8 cellular contexts compared by ENCODE assay signal in the genomic region with DNA sequence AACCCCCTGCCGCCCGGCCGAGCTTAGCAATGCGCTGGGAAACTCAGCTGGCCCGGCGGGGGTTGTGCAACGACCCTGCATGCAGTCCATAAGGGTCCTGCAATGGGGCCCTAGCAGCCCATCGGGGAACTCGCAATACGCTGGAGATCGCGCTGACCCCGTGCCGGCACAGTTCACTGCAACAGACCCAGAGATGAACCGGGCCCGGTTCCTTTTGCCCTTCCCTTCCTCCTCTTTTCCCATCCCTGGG. TPM values are rescaled to one million over a fixed set of nuclear protein-coding genes. Genes with fewer than 3 reads are reported as not detected.
DNase-seq lines count a peak whose midpoint lies in the region; ATAC-seq and TF ChIP-seq lines count a peak whose summit lies in the region.

No MANE protein-coding gene starts in this region.

- H3K27me3 ChIP-seq in cardiac muscle cell: no peaks in the 10 kb centered on the region
- no peaks in the 10 kb centered on the region for H3K27me3 ChIP-seq in colonic mucosa

- no peak for ATAC-seq in left ventricle myocardium superior
- ATAC-seq in naive B cell (ENCODE audit: low read depth in 2 of 2): peak; percentile 1

- no peaks in the 10 kb centered on the region for H3K9me3 Mint-ChIP-seq in naive B cell

- no peaks in the 10 kb centered on the region for H3K9me3 ChIP-seq in cardiac muscle cell (ENCODE audit: low read depth)
- no peaks in the 10 kb centered on the region for H3K9me3 ChIP-seq in KOPT-K1 (ENCODE audit: insufficient read depth, low read length, poor library complexity, severe bottlenecking)
- no peaks in the 10 kb centered on the region for H3K9me3 ChIP-seq in colonic mucosa

- peak overlapping the region; percentile 83 for H3K4me3 ChIP-seq in cardiac muscle cell
- H3K4me3 ChIP-seq in colonic mucosa: peak overlapping the region; percentile 70

- H3K4me1 ChIP-seq in cardiac muscle cell (ENCODE audit: low read depth) (peaks cover 16% of the 10 kb centered on the region), colonic mucosa (peaks cover 11% of the 10 kb centered on the region)

- H3K27ac Mint-ChIP-seq in naive B cell: peak overlapping the region in 2 of 6 donors; percentile 96 to 98

- H3K9ac ChIP-seq in colonic mucosa (ENCODE audit: low read depth in 2 of 2, low read length in 2 of 2): peak overlapping the region; percentile 96 to 99

- H3K27me3 Mint-ChIP-seq in naive B cell: peaks cover under 1 to 2% (median 1%) of the 10 kb centered on the region in 3 donors

- peaks cover 51 to 69% (median 66%) of the 10 kb centered on the region in 3 donors for H3K4me1 Mint-ChIP-seq in naive B cell

- H3K4me3 Mint-ChIP-seq in naive B cell: peak overlapping the region; percentile 92 to 99 (median 99)

- H3K27ac ChIP-seq in cardiac muscle cell: peak overlapping the region; percentile 88
- peak overlapping the region; percentile 99 for H3K27ac ChIP-seq in KOPT-K1 (ENCODE audit: low read depth, low read length, poor library complexity, severe bottlenecking)
- peak overlapping the region; percentile 98 for H3K27ac ChIP-seq in colonic mucosa

- DNase-seq in cardiac muscle cell (ENCODE audit: low read depth in 1 of 2, low spot score in 1 of 2) (no peak), left ventricle myocardium superior (no peak), colonic mucosa (no peak), naive B cell (no peak), AG20443 (ENCODE audit: low spot score) (no peak), NOMO-1 treated with dmso at 0.1 percent for 144 hours (lab: John Stamatoyannopoulos, UW; ENCODE audit: unreplicated experiment) (no peak), NCI-H69 (lab: John Stamatoyannopoulos, UW) (no peak)

- TF ChIP-seq CTCF in cardiac muscle cell (IDR thresholded peaks at IDR 0.05; ENCODE audit: low read depth, low read length): no peak
- no peak for TF ChIP-seq CTCF in colonic mucosa (IDR thresholded peaks at IDR 0.05)

- intact Hi-C loops in left ventricle myocardium superior (cut with micrococcal nuclease) (no loop called here), colonic mucosa (cut with DNase I) (loop anchor here (5.0 kb wide), 1 partner anchor 58 kb away; a partner anchor contains a TSS)

- peaks cover 5 to 25% of the 10 kb centered on the region in 2 donors for H3K36me3 Mint-ChIP-seq in naive B cell

- peaks cover 23% of the 10 kb centered on the region for H3K36me3 ChIP-seq in cardiac muscle cell
- H3K36me3 ChIP-seq in KOPT-K1 (ENCODE audit: insufficient read depth, low read length): peaks cover 60% of the 10 kb centered on the region
- H3K36me3 ChIP-seq in colonic mucosa: peaks cover 17% of the 10 kb centered on the region

RNA-seq across cellular contexts. Expression of a gene that starts 0.4 kb away (rescaled TPM):
- total RNA-seq in cardiac muscle cell (118 and 127 TPM in 2 replicates), left ventricle myocardium superior (246 TPM), colonic mucosa (100 to 1,000 TPM in 1 of 2 donors, 10 to 100 TPM in 1; 73.1 to 116 TPM)
- polyA plus RNA-seq in cardiac muscle cell (223 and 229 TPM in 2 replicates), naive B cell (ENCODE audit: low read depth in 6 of 6) (10 to 100 TPM; 61.0 to 89.1 (median 71.4) TPM)

RNA-seq across cellular contexts. Expression of a gene that starts 0.6 kb away (rescaled TPM):
- total RNA-seq in cardiac muscle cell: 67.4 and 73.4 TPM in 2 replicates
- 71.4 and 77.1 TPM in 2 replicates for polyA plus RNA-seq in cardiac muscle cell
- total RNA-seq in left ventricle myocardium superior: 104 TPM
- 100 to 1,000 TPM in 1 of 2 donors, 10 to 100 TPM in 1; 92.1 to 120 TPM for total RNA-seq in colonic mucosa
- 10 to 100 TPM; 19.9 to 25.8 (median 22.7) TPM for polyA plus RNA-seq in naive B cell (ENCODE audit: low read depth in 6 of 6)

RNA-seq across cellular contexts. Expression of a gene that starts 7.4 kb away (rescaled TPM):
- total RNA-seq in cardiac muscle cell (not detected in 2 replicates), left ventricle myocardium superior (not detected), colonic mucosa (not detected)
- polyA plus RNA-seq in cardiac muscle cell (0.61 and 0.81 TPM in 2 replicates), naive B cell (ENCODE audit: low read depth in 6 of 6) (under 1 TPM in 4 of 6 donors, not detected in 2; 0.42 to 1.00 (median 0.56) TPM)

RNA-seq across cellular contexts. Expression of a gene that starts 8.9 kb away (rescaled TPM):
- total RNA-seq in cardiac muscle cell (1,337 and 2,688 TPM in 2 replicates), left ventricle myocardium superior (193 TPM), colonic mucosa (1,000 to 10,000 TPM in 1 of 2 donors, 100 to 1,000 TPM in 1; 839 to 1,278 TPM)
- polyA plus RNA-seq in cardiac muscle cell (1,185 and 1,476 TPM in 2 replicates), naive B cell (ENCODE audit: low read depth in 6 of 6) (1,000 to 10,000 TPM; 1,151 to 1,601 (median 1,370) TPM)

RNA-seq across cellular contexts. Expression of a gene that starts 11.4 kb away (rescaled TPM):
- total RNA-seq in cardiac muscle cell: 595 and 1,068 TPM in 2 replicates
- 955 and 1,853 TPM in 2 replicates for polyA plus RNA-seq in cardiac muscle cell
- total RNA-seq in left ventricle myocardium superior: 670 TPM
- total RNA-seq in colonic mucosa: 10 to 100 TPM in 1 of 2 donors, 1 to 10 TPM in 1; 3.8 to 17.6 TPM
- 1 to 10 TPM in 4 of 6 donors, under 1 TPM in 1, not detected in 1; 0.79 to 3.2 (median 1.2) TPM for polyA plus RNA-seq in naive B cell (ENCODE audit: low read depth in 6 of 6)
